1 cellular context compared by ENCODE assay signal in genomic region chr1:112938188-112938587, GRCh38.
A peak's percentile ranks its signal among the peaks of the same experiment; 100 is the strongest.
TF ChIP-seq lines count a peak whose summit lies in the region.

No MANE protein-coding gene starts in this region.

TF ChIP-seq in HEK293, 187 proteins besides CTCF, POLR2A, EP300 and RAD21 (continued from another document):
- 0 out of 2 replicates have a peak, but pooled peaks have one; percentile 9 for TF ChIP-seq OSR2 (tag by site-specific recombination; IDR thresholded peaks at IDR 0.05)
- peak; percentile 60 for TF ChIP-seq PRDM6 (tag by site-specific recombination; IDR thresholded peaks at IDR 0.05)
- no peak for TF ChIP-seq ZNF558 (tag by site-specific recombination; IDR thresholded peaks at IDR 0.05)
- peak; percentile 91 for TF ChIP-seq SCRT1 (tag by site-specific recombination; IDR thresholded peaks at IDR 0.05; ENCODE audit: borderline replicate concordance)
- TF ChIP-seq ZSCAN4 (tag by site-specific recombination; IDR thresholded peaks at IDR 0.05): no peak
- TF ChIP-seq ZNF561 (tag by site-specific recombination; IDR thresholded peaks at IDR 0.05; ENCODE audit: borderline replicate concordance): no peak
- TF ChIP-seq ZNF660 (tag by site-specific recombination; IDR thresholded peaks at IDR 0.05): no peak
